Comparison of ENCODE assay signal across 28 cellular contexts in genomic region chr2:169468841-169469240, GRCh38. TPM values are rescaled to one million over a fixed set of nuclear protein-coding genes. Genes with fewer than 3 reads are reported as not detected.
DNase-seq lines count a peak whose midpoint lies in the region; ATAC-seq and TF ChIP-seq lines count a peak whose summit lies in the region.
"Had no signal": no experiment of that assay in that cellular context is flagged by ENCODE, and none has a peak within 500 bp of the region (broad histone marks: within the 10 kb centered on the region; RNA-seq: fewer than 3 reads in every experiment).

No MANE protein-coding gene starts in this region.

- peaks cover 2% of the 10 kb centered on the region for H3K27me3 Mint-ChIP-seq in activated CD8-positive, alpha-beta memory T cell treated with anti-CD3 and anti-CD28 coated beads, Interleukin-2, amount 10 ng/mL, durations not matched to agents 7 days and 5 days
- H3K27me3 Mint-ChIP-seq in activated CD8-positive, alpha-beta T cell treated with anti-CD3 and anti-CD28 coated beads for 36 hours: no peaks in the 10 kb centered on the region
- H3K27me3 Mint-ChIP-seq: CD4-positive, alpha-beta memory T cell had no signal

- H3K9me3 ChIP-seq in GM23248 (ENCODE audit: low read depth) (no peaks in the 10 kb centered on the region), parathyroid adenoma (ENCODE audit: control insufficient read depth, low read length) (no peaks in the 10 kb centered on the region)
- H3K9me3 ChIP-seq: gastroesophageal sphincter, mucosa of descending colon, pancreas, SJSA1, thyroid gland, uterus had no signal

- no peak for DNase-seq in activated CD8-positive, alpha-beta memory T cell treated with anti-CD3 and anti-CD28 coated beads, Interleukin-2, amount 10 ng/mL, durations not matched to agents 7 days and 5 days
- no peak for DNase-seq in activated CD8-positive, alpha-beta memory T cell treated with anti-CD3 and anti-CD28 coated beads for 24 hours
- DNase-seq in GM23248 (no peak), medulla oblongata (ENCODE audit: extremely low spot score) (no peak)
- no peak for DNase-seq in activated CD8-positive, alpha-beta T cell treated with anti-CD3 and anti-CD28 coated beads for 36 hours
- DNase-seq in stimulated activated CD4-positive, alpha-beta T cell treated with anti-CD3 and anti-CD28 coated beads, Interleukin-2, amount 100 ng/mL, for 24 hours: no peak
- no peak for DNase-seq in central memory CD4-positive, alpha-beta T cell
- DNase-seq: activated CD4-positive, alpha-beta T cell treated with anti-CD3 and anti-CD28 coated beads for 48 hours; activated naive CD4-positive, alpha-beta T cell treated with anti-CD3 and anti-CD28 coated beads for 36 hours; CD4-positive, alpha-beta memory T cell; mucosa of descending colon; NCI-H2029; NCI-H2227 treated with DMSO at 0.1 percent for 48 hours; pancreas; stimulated activated CD4-positive, alpha-beta T cell treated with anti-CD3 and anti-CD28 coated beads, Interleukin-1b, Interleukin-23, amount 100 ng/mL, for 48 hours; thyroid gland; uterus; WERI-Rb-1 had no signal

- H3K27ac Mint-ChIP-seq in activated CD8-positive, alpha-beta memory T cell treated with anti-CD3 and anti-CD28 coated beads, Interleukin-2, amount 10 ng/mL, durations not matched to agents 7 days and 5 days: no peak overlapping the region
- H3K27ac Mint-ChIP-seq in activated CD8-positive, alpha-beta T cell treated with anti-CD3 and anti-CD28 coated beads for 36 hours: no peak overlapping the region
- H3K27ac Mint-ChIP-seq: activated naive CD4-positive, alpha-beta T cell treated with anti-CD3 and anti-CD28 coated beads for 36 hours; activated T-helper 1 cell treated with anti-CD3 and anti-CD28 coated beads, Interleukin-12 subunit alpha, Interleukin-12 subunit beta, Interleukin-2, Interleukin-4 antibody, amounts not matched to agents 30 ng/mL and 10 ng/mL and 1 ng/mL, durations not matched to agents 14 hours and 24 hours and 36 hours had no signal

- H3K4me1 ChIP-seq in GM23248 (ENCODE audit: insufficient read depth): peaks cover 8% of the 10 kb centered on the region
- no peaks in the 10 kb centered on the region for H3K4me1 ChIP-seq in parathyroid adenoma
- H3K4me1 ChIP-seq: pancreas, SJSA1, uterus had no signal

- H4K20me1 ChIP-seq in GM23248 (ENCODE audit: insufficient read depth): no peaks in the 10 kb centered on the region

- no peaks in the 10 kb centered on the region for H3K9me2 ChIP-seq in GM23248 (ENCODE audit: insufficient read depth)

- no peaks in the 10 kb centered on the region for H3K36me3 Mint-ChIP-seq in activated CD8-positive, alpha-beta memory T cell treated with anti-CD3 and anti-CD28 coated beads, Interleukin-2, amount 10 ng/mL, durations not matched to agents 7 days and 5 days
- H3K36me3 Mint-ChIP-seq in activated CD8-positive, alpha-beta T cell treated with anti-CD3 and anti-CD28 coated beads for 36 hours (ENCODE audit: low read depth): no peaks in the 10 kb centered on the region
- H3K36me3 Mint-ChIP-seq: CD4-positive, alpha-beta memory T cell had no signal

- no peak overlapping the region for H3K27ac ChIP-seq in GM23248
- H3K27ac ChIP-seq in parathyroid adenoma: no peak overlapping the region
- H3K27ac ChIP-seq: gastroesophageal sphincter, hepatocyte, pancreas, RWPE1, SJSA1, thyroid gland, uterus, WERI-Rb-1 had no signal

- no peak overlapping the region for H3K9ac ChIP-seq in GM23248
- H3K9ac ChIP-seq in parathyroid adenoma: no peak overlapping the region

- H2AFZ ChIP-seq in GM23248 (peak overlapping the region; percentile 32; the same call in 1 of the 2 replicates), parathyroid adenoma (peak overlapping the region; percentile 20)
- H2AFZ ChIP-seq: hepatocyte had no signal

- CTCF ChIA-PET in activated CD8-positive, alpha-beta memory T cell treated with anti-CD3 and anti-CD28 coated beads, Interleukin-2, amount 10 ng/mL, durations not matched to agents 7 days and 5 days (lab: Charles Lee): interaction anchor here (2.3 kb wide), 1 partner anchor 10 kb away, joined by 10 read pairs; the partner anchor contains the start of gene BBS5
- CTCF ChIA-PET in activated CD8-positive, alpha-beta T cell treated with anti-CD3 and anti-CD28 coated beads for 36 hours (lab: Charles Lee): interaction anchor here (0.6 to 1.1 kb wide), 4 partner anchors 10 to 473 kb away, joined by 3 to 7 read pairs (median 3); partner anchors contain the start of gene BBS5

- POLR2A ChIA-PET in activated CD8-positive, alpha-beta T cell treated with anti-CD3 and anti-CD28 coated beads for 36 hours (lab: Charles Lee): no interaction called here

- H3F3A ChIP-seq in GM23248 (ENCODE audit: insufficient read depth): no peaks in the 10 kb centered on the region

- in situ Hi-C loops in GM23248 (cut with MboI): loop anchor here (25.0 kb wide), 1 partner anchor 1368 kb away; no protein-coding TSS in a partner anchor

- H3K4me3 Mint-ChIP-seq in activated CD8-positive, alpha-beta memory T cell treated with anti-CD3 and anti-CD28 coated beads, Interleukin-2, amount 10 ng/mL, durations not matched to agents 7 days and 5 days: no peak overlapping the region
- H3K4me3 Mint-ChIP-seq in activated CD8-positive, alpha-beta T cell treated with anti-CD3 and anti-CD28 coated beads for 36 hours: no peak overlapping the region
- H3K4me3 Mint-ChIP-seq: activated naive CD4-positive, alpha-beta T cell treated with anti-CD3 and anti-CD28 coated beads for 36 hours; activated T-helper 1 cell treated with anti-CD3 and anti-CD28 coated beads, Interleukin-12 subunit alpha, Interleukin-12 subunit beta, Interleukin-2, Interleukin-4 antibody, amounts not matched to agents 30 ng/mL and 10 ng/mL and 1 ng/mL, durations not matched to agents 14 hours and 24 hours and 36 hours; CD4-positive, alpha-beta memory T cell had no signal

- H3K9me3 Mint-ChIP-seq in activated CD8-positive, alpha-beta memory T cell treated with anti-CD3 and anti-CD28 coated beads, Interleukin-2, amount 10 ng/mL, durations not matched to agents 7 days and 5 days (ENCODE audit: low read depth): no peaks in the 10 kb centered on the region
- H3K9me3 Mint-ChIP-seq in activated CD8-positive, alpha-beta T cell treated with anti-CD3 and anti-CD28 coated beads for 36 hours: no peaks in the 10 kb centered on the region
- H3K9me3 Mint-ChIP-seq: activated naive CD4-positive, alpha-beta T cell treated with anti-CD3 and anti-CD28 coated beads for 36 hours; activated T-helper 1 cell treated with anti-CD3 and anti-CD28 coated beads, Interleukin-12 subunit alpha, Interleukin-12 subunit beta, Interleukin-2, Interleukin-4 antibody, amounts not matched to agents 30 ng/mL and 10 ng/mL and 1 ng/mL, durations not matched to agents 14 hours and 24 hours and 36 hours; CD4-positive, alpha-beta memory T cell had no signal

- 96 to 100% methylated on average over 1 of the region's 1 CpG for WGBS in GM23248 (ENCODE audit: low coverage in 1 of 2, low lambda C conversion rate in 2 of 2, missing lambda C conversion rate in 2 of 2), 2 experiments

- TF ChIP-seq CTCF in activated CD8-positive, alpha-beta T cell treated with anti-CD3 and anti-CD28 coated beads for 36 hours (IDR thresholded peaks at IDR 0.05): no peak
- no peak for TF ChIP-seq CTCF in parathyroid adenoma (IDR thresholded peaks at IDR 0.05)

- H3K79me2 ChIP-seq in GM23248 (ENCODE audit: insufficient read depth) (no peaks in the 10 kb centered on the region), parathyroid adenoma (no peaks in the 10 kb centered on the region)
- H3K79me2 ChIP-seq: hepatocyte had no signal

- H3K27me3 ChIP-seq in GM23248 (replicated peaks; ENCODE audit: insufficient read depth) (no peaks in the 10 kb centered on the region), parathyroid adenoma (ENCODE audit: control insufficient read depth, insufficient read depth, low read length) (no peaks in the 10 kb centered on the region)
- H3K27me3 ChIP-seq: gastroesophageal sphincter, hepatocyte, pancreas, SJSA1, thyroid gland, uterus had no signal

- H3K4me3 ChIP-seq in GM23248 (no peak overlapping the region), parathyroid adenoma (ENCODE audit: low read depth, low read length) (no peak overlapping the region)
- H3K4me3 ChIP-seq: gastroesophageal sphincter, hepatocyte, lung, mucosa of descending colon, pancreas, SJSA1, thyroid gland, uterus had no signal

- H3K36me3 ChIP-seq in GM23248 (ENCODE audit: low read depth) (no peaks in the 10 kb centered on the region), parathyroid adenoma (ENCODE audit: control insufficient read depth, insufficient read depth, low read length) (no peaks in the 10 kb centered on the region)
- H3K36me3 ChIP-seq: gastroesophageal sphincter, pancreas, SJSA1, thyroid gland, uterus, WERI-Rb-1 had no signal

- no peaks in the 10 kb centered on the region for H3K4me1 Mint-ChIP-seq in activated CD8-positive, alpha-beta memory T cell treated with anti-CD3 and anti-CD28 coated beads, Interleukin-2, amount 10 ng/mL, durations not matched to agents 7 days and 5 days
- no peaks in the 10 kb centered on the region for H3K4me1 Mint-ChIP-seq in activated CD8-positive, alpha-beta T cell treated with anti-CD3 and anti-CD28 coated beads for 36 hours (ENCODE audit: low read depth)

- intact Hi-C loops in activated CD8-positive, alpha-beta T cell treated with anti-CD3 and anti-CD28 coated beads for 36 hours (cut with micrococcal nuclease): loop anchor here (2.0 kb wide), 1 partner anchor 92 kb away; no protein-coding TSS in a partner anchor

- ATAC-seq in activated CD8-positive, alpha-beta memory T cell treated with anti-CD3 and anti-CD28 coated beads, Interleukin-2, amount 10 ng/mL, durations not matched to agents 7 days and 5 days: peak; percentile 26
- ATAC-seq in activated CD8-positive, alpha-beta T cell treated with anti-CD3 and anti-CD28 coated beads for 36 hours: peak; percentile 46
- ATAC-seq: gastroesophageal sphincter, mucosa of descending colon had no signal

- H3K4me2 ChIP-seq in GM23248 (ENCODE audit: unreplicated experiment) (no peak overlapping the region), parathyroid adenoma (ENCODE audit: low read length) (no peak overlapping the region)
- H3K4me2 ChIP-seq: hepatocyte had no signal

RNA-seq across cellular contexts. Expression of gene BBS5, which starts 10.5 kb away (rescaled TPM):
- total RNA-seq in activated CD8-positive, alpha-beta memory T cell treated with anti-CD3 and anti-CD28 coated beads, Interleukin-2, amount 10 ng/mL, durations not matched to agents 7 days and 5 days: 1 to 10 TPM; 1.3 to 1.9 TPM
- total RNA-seq in GM23248 (2014; rRNA removed; shearing (Covaris generic)): 7.0 and 8.0 TPM in 2 replicates
- 2.8 and 4.5 TPM in 2 replicates for polyA plus RNA-seq in GM23248 (2016; fragmentation: Nextera tagmentation; extraction: Ambion mirVana)
- 1 to 10 TPM; 2.6 to 3.2 TPM for total RNA-seq in activated CD8-positive, alpha-beta T cell treated with anti-CD3 and anti-CD28 coated beads for 36 hours

RNA-seq across cellular contexts. Expression of gene KLHL41, which starts 40.7 kb away (rescaled TPM):
- total RNA-seq in activated CD8-positive, alpha-beta memory T cell treated with anti-CD3 and anti-CD28 coated beads, Interleukin-2, amount 10 ng/mL, durations not matched to agents 7 days and 5 days: under 1 TPM in 1 of 2 experiments, not detected in 1; 0.12 TPM
- 0.11 and 0.13 TPM in 2 replicates for total RNA-seq in GM23248 (2014; rRNA removed; shearing (Covaris generic))
- polyA plus RNA-seq in GM23248 (2016; fragmentation: Nextera tagmentation; extraction: Ambion mirVana): 0.11 TPM in 1 of 2 replicates, not detected in the other
- under 1 TPM in 1 of 2 experiments, not detected in 1; 0.34 TPM for total RNA-seq in activated CD8-positive, alpha-beta T cell treated with anti-CD3 and anti-CD28 coated beads for 36 hours
- total RNA-seq: activated naive CD4-positive, alpha-beta T cell treated with anti-CD3 and anti-CD28 coated beads for 36 hours; activated T-helper 1 cell treated with anti-CD3 and anti-CD28 coated beads, Interleukin-12 subunit alpha, Interleukin-12 subunit beta, Interleukin-2, Interleukin-4 antibody, amounts not matched to agents 30 ng/mL and 10 ng/mL and 1 ng/mL, durations not matched to agents 14 hours and 24 hours and 36 hours; bronchial epithelial cell; H1; OCI-LY7 had no signal
- polyA plus RNA-seq: H1 had no signal
